13 cellular contexts compared by ENCODE assay signal in the genomic region with DNA sequence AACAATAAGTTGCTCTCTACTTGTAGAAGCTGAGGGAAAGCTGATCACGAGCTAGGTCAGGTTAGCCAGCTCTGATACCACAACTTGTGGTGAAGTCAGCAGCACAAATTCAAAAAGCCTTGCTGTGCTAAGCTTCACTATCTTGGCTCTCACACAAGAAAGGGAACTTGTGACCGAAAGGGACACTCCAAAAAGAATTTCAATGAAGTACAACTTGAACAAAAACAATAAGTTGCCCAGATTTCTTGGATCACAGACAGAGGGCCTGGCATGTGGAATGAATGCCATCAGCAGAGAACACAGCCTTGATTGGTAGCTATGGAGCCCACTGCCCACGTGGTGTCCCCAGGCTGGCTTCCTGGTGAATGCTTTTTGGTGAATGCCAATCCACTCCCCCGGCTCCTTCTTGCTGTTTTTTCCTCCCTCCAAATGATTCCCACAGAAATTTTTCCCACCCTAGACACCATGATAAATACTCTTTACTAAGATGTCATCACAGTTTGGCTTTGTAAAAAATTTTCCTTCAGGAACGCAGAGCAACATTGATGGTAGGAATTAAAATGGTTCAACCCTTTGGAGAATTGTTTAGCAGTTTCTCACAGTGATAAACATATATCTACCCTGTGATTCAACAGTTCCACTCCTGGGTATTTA.
DNase-seq lines count a peak whose midpoint lies in the region; ATAC-seq and TF ChIP-seq lines count a peak whose summit lies in the region.
"Had no signal": no experiment of that assay in that cellular context is flagged by ENCODE, and none has a peak within 500 bp of the region (broad histone marks: within the 10 kb centered on the region; RNA-seq: fewer than 3 reads in every experiment).

No MANE protein-coding gene starts in this region.

- H3K27me3 ChIP-seq in lower lobe of right lung (ENCODE audit: low read depth): no peaks in the 10 kb centered on the region
- H3K27me3 ChIP-seq: vagina had no signal

- H3K27ac ChIP-seq in cingulate gyrus (ENCODE audit: low read depth, low read length) (peak overlapping the region; percentile 83), lower lobe of right lung (no peak overlapping the region), temporal lobe (ENCODE audit: low read depth, low read length) (peak overlapping the region; percentile 83)
- H3K27ac ChIP-seq: SK-N-MC, vagina had no signal

- no peaks in the 10 kb centered on the region for H3K9me3 ChIP-seq in lower lobe of right lung
- H3K9me3 ChIP-seq: vagina had no signal

- DNase-seq in lower lobe of right lung: peak; percentile 48
- no peak for DNase-seq in NOMO-1 (lab: John Stamatoyannopoulos, UW; ENCODE audit: unreplicated experiment in 2 of 2)
- no peak for DNase-seq in effector CD4-positive, alpha-beta T cell
- no peak for DNase-seq in SHP77 (lab: John Stamatoyannopoulos, UW)
- DNase-seq: activated CD4-positive, alpha-beta T cell treated with anti-CD3 and anti-CD28 coated beads for 4 hours; NCI-H1092 treated with DMSO at 0.1 percent for 48 hours; retina had no signal

- H3K4me1 ChIP-seq in lower lobe of right lung: peaks cover 7% of the 10 kb centered on the region
- H3K4me1 ChIP-seq: vagina had no signal

- peak; percentile 70 to 73 for ATAC-seq in lower lobe of right lung
- ATAC-seq in HG03025 (IDR thresholded peaks at IDR 0.05; ENCODE audit: low FRiP score, unreplicated experiment): no peak

- H3K36me3 ChIP-seq in lower lobe of right lung: no peaks in the 10 kb centered on the region
- H3K36me3 ChIP-seq: vagina had no signal

- intact Hi-C loops in lower lobe of right lung (cut with DNase I): no loop called here

- TF ChIP-seq CTCF in lower lobe of right lung (IDR thresholded peaks at IDR 0.05): no peak

- TF ChIP-seq RAD21 in Ishikawa (IDR thresholded peaks at IDR 0.05; ENCODE audit: low read depth): no peak

- no peak overlapping the region for H3K4me3 ChIP-seq in lower lobe of right lung
- H3K4me3 ChIP-seq: SK-N-MC, vagina had no signal

- no peak for TF ChIP-seq EP300 in Ishikawa (IDR thresholded peaks at IDR 0.05; ENCODE audit: borderline replicate concordance)

TF ChIP-seq in Ishikawa, 13 proteins besides CTCF, POLR2A, EP300 and RAD21:
- no peak for TF ChIP-seq TEAD4 (IDR thresholded peaks at IDR 0.05)
- TF ChIP-seq, protein P1, sequence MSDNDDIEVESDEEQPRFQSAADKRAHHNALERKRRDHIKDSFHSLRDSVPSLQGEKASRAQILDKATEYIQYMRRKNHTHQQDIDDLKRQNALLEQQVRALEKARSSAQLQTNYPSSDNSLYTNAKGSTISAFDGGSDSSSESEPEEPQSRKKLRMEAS (IDR thresholded peaks at IDR 0.05): no peak
- TF ChIP-seq, protein P2, sequence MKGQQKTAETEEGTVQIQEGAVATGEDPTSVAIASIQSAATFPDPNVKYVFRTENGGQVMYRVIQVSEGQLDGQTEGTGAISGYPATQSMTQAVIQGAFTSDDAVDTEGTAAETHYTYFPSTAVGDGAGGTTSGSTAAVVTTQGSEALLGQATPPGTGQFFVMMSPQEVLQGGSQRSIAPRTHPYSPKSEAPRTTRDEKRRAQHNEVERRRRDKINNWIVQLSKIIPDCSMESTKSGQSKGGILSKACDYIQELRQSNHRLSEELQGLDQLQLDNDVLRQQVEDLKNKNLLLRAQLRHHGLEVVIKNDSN (IDR thresholded peaks at IDR 0.05): peak; percentile 75
- no peak for TF ChIP-seq TCF12 (IDR thresholded peaks at IDR 0.05; ENCODE audit: low read depth)
- no peak for TF ChIP-seq CEBPB (IDR thresholded peaks at IDR 0.05)
- TF ChIP-seq ZBTB7A (IDR thresholded peaks at IDR 0.05; ENCODE audit: low read depth): no peak
